In the genomic region with DNA sequence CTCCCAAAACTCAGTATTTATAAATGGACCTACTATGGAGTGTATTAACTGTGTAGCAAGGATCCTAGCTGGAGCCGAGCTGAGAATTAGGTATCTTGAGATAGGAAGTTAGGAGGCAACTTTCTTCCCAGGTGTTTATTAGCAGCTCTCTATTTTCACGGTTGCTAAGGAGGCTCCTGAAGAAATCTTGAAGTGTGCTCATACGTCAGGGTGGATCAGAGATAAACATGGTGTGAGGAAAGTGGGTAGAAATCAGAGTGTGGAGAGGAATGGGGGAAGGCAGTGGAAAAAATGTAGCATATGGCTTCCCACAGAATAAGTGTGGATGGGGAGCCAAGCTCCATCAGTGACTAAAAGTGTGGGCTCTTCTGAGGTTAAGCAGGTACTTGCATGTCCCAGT, we compare ENCODE assay signal across 22 cellular contexts.
DNase-seq lines count a peak whose midpoint lies in the region; ATAC-seq, FAIRE-seq and TF ChIP-seq lines count a peak whose summit lies in the region.
"Had no signal": no experiment of that assay in that cellular context is flagged by ENCODE, and none has a peak within 500 bp of the region (broad histone marks: within the 10 kb centered on the region; RNA-seq: fewer than 3 reads in every experiment).

No MANE protein-coding gene starts in this region.

- no peak overlapping the region for H4K8ac ChIP-seq in mesendoderm (ENCODE audit: low read depth, low read length)

- TF ChIP-seq POLR2A in GM12891 (IDR thresholded peaks at IDR 0.05; ENCODE audit: low read depth, low read length) = no peak

- H3K56ac ChIP-seq in mesendoderm (ENCODE audit: low read length) = no peak overlapping the region

- H4K5ac ChIP-seq in mesendoderm (ENCODE audit: low read length) = no peak overlapping the region

- no peak for TF ChIP-seq CTCF in bronchial epithelial cell (IDR thresholded peaks at IDR 0.05; ENCODE audit: insufficient read depth, low read length, severe bottlenecking)

- no peaks in the 10 kb centered on the region for H3K36me3 ChIP-seq in bronchial epithelial cell (ENCODE audit: control insufficient read depth, insufficient read depth, low read length)
- H3K36me3 ChIP-seq in mesendoderm (ENCODE audit: control insufficient read depth, insufficient read depth, low read length) = no peaks in the 10 kb centered on the region
- H3K36me3 ChIP-seq: HAP-1 had no signal

- ATAC-seq in HG03520 (IDR thresholded peaks at IDR 0.05; ENCODE audit: unreplicated experiment) (no peak), GM21447 (IDR thresholded peaks at IDR 0.05; ENCODE audit: unreplicated experiment) (no peak)
- ATAC-seq: CD8-positive, alpha-beta T cell had no signal

- WGBS in mesendoderm (ENCODE audit: extremely low coverage, insufficient coverage, low lambda C conversion rate) = no CpG with 5 or more reads among the region's 3 CpGs

- H3K23ac ChIP-seq in mesendoderm (ENCODE audit: low read length) = no peak overlapping the region

- no peak overlapping the region for H2BK15ac ChIP-seq in mesendoderm (replicated peaks; ENCODE audit: low read depth)

- no peak overlapping the region for H3K27ac ChIP-seq in mesendoderm (ENCODE audit: low read depth, low read length)
- H3K27ac ChIP-seq: 22Rv1, HL-60 had no signal

- H3K4me3 ChIP-seq in bronchial epithelial cell (ENCODE audit: low read depth, low read length) (no peak overlapping the region), mesendoderm (ENCODE audit: low read length) (no peak overlapping the region)
- H3K4me3 ChIP-seq: HAP-1 had no signal

- H2BK120ac ChIP-seq in mesendoderm (ENCODE audit: low read depth, low read length) = no peak overlapping the region

- no peak overlapping the region for H2BK5ac ChIP-seq in mesendoderm (ENCODE audit: low read length)

- H3K4me2 ChIP-seq in mesendoderm (ENCODE audit: low read length) = no peak overlapping the region

- DNase-seq in NCI-H2171 treated with DMSO at 0.1 percent for 48 hours (lab: John Stamatoyannopoulos, UW) (peak; percentile 20), NCI-H2171 (lab: John Stamatoyannopoulos, UW) (no peak), bronchial epithelial cell (ENCODE audit: low read depth) (peak; percentile 7), mesendoderm (peak; percentile 28), GM12891 (ENCODE audit: insufficient read length, low spot score) (no peak), frontal cortex (ENCODE audit: low spot score in 2 of 2) (no peak)
- DNase-seq: CD8-positive, alpha-beta T cell; COR-L47; DMS153; DMS79 treated with DMSO at 0.1 percent for 48 hours; EL; HFFc6; IMR-90 had no signal

- H3K4ac ChIP-seq in mesendoderm (ENCODE audit: low read depth, low read length) = no peak overlapping the region

- H3K27me3 ChIP-seq in bronchial epithelial cell (ENCODE audit: control insufficient read depth, insufficient read depth, low read length) (no peaks in the 10 kb centered on the region), mesendoderm (ENCODE audit: insufficient read depth, low read length, poor library complexity) (no peaks in the 10 kb centered on the region)

- no peak overlapping the region for H2AK5ac ChIP-seq in mesendoderm (ENCODE audit: low read length)

- FAIRE-seq in bronchial epithelial cell (lab: Jason Lieb, UNC) (no peak), GM12891 (lab: Jason Lieb, UNC) (no peak), frontal cortex (lab: Jason Lieb, UNC) (no peak)
- FAIRE-seq: D721Med, G401.6, GM12892, H1 had no signal

- H3K4me1 ChIP-seq in mesendoderm (ENCODE audit: control insufficient read depth, low read depth, low read length) = no peaks in the 10 kb centered on the region

- H3K79me2 ChIP-seq in mesendoderm (ENCODE audit: control insufficient read depth, insufficient read depth, low read length) = no peaks in the 10 kb centered on the region

- H3K79me1 ChIP-seq in mesendoderm (ENCODE audit: low read length) = no peaks in the 10 kb centered on the region

- no peak overlapping the region for H3K9ac ChIP-seq in mesendoderm (ENCODE audit: low read length)

- no peak overlapping the region for H3K18ac ChIP-seq in mesendoderm (ENCODE audit: low read length)

TF ChIP-seq in GM12891, 5 proteins besides CTCF, POLR2A, EP300 and RAD21:
- TF ChIP-seq POLR2AphosphoS5 (IDR thresholded peaks at IDR 0.05; ENCODE audit: low read depth, low read length) (no peak), TAF1 (IDR thresholded peaks at IDR 0.05; ENCODE audit: low read depth, low read length) (no peak), POU2F2 (IDR thresholded peaks at IDR 0.05; ENCODE audit: low read depth, low read length) (no peak), SPI1 (IDR thresholded peaks at IDR 0.05; ENCODE audit: low read depth, low read length) (no peak), PAX5 (IDR thresholded peaks at IDR 0.05; ENCODE audit: insufficient read depth, low read length, severe bottlenecking) (no peak)
TF ChIP-seq in GM12891: peak in this region for 0.

Comparison
In these comparisons a context has a peak if more than half of its experiments do, and no peak if none do; other contexts are left out.
1. DNase-seq: peak in NCI-H2171 treated with DMSO at 0.1 percent for 48 hours (single experiment), bronchial epithelial cell (single experiment) and mesendoderm (single experiment); none in NCI-H2171 (single experiment), GM12891 (single experiment) and frontal cortex (0 of 2).